8 cellular contexts compared by ENCODE assay signal in the genomic region with DNA sequence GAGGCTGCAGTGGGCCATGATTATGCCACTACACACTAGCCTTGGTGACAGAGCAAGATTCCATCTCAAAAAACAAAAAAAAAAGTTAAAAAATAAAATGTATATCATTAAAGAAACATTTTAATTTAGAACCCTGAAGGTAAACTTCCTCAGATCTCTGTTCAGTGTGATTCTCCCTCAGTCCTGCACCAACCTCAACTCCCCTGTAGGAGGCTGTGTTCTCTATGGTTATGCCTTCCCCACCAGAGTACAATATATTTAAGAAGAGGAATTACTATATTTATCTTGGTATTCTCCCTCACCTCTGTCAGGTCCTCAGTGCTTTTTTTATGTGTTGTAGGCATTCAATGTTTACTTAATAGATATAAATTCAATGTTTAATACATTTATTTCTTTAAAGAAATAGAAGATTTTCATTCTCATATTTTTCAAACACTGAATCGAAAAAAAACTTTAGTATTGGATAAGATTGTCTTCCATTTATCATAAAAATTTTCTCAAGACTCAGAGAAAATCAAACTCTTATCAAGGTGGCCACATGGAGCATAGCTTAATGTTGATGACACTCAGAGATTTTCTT. TPM values are rescaled to one million over a fixed set of nuclear protein-coding genes. Genes with fewer than 3 reads are reported as not detected.
DNase-seq lines count a peak whose midpoint lies in the region; ATAC-seq and TF ChIP-seq lines count a peak whose summit lies in the region.

No MANE protein-coding gene starts in this region.

- H3K27me3 ChIP-seq in GM06990 (replicated peaks; ENCODE audit: control insufficient read depth, insufficient read depth, low read length) (no peaks in the 10 kb centered on the region), kidney epithelial cell (ENCODE audit: control insufficient read depth, insufficient read depth, low read length) (no peaks in the 10 kb centered on the region), upper lobe of right lung (no peaks in the 10 kb centered on the region)

- H3K36me3 ChIP-seq in GM06990 (ENCODE audit: control insufficient read depth, insufficient read depth, low read length) (no peaks in the 10 kb centered on the region), kidney epithelial cell (ENCODE audit: control insufficient read depth, insufficient read depth, low read length) (no peaks in the 10 kb centered on the region), upper lobe of right lung (no peaks in the 10 kb centered on the region)

- no peak for DNase-seq in GM06990 (ENCODE audit: extremely low read depth, insufficient read length)
- peak; percentile 65 for DNase-seq in NOMO-1 treated with DMSO at 0.1 percent for 48 hours (lab: John Stamatoyannopoulos, UW; ENCODE audit: unreplicated experiment)
- no peak for DNase-seq in activated naive CD8-positive, alpha-beta T cell treated with anti-CD3 and anti-CD28 coated beads, Interleukin-2, amount 10 ng/mL, durations not matched to agents 7 days and 5 days
- no peak for DNase-seq in kidney epithelial cell (ENCODE audit: low read depth)
- no peak for DNase-seq in upper lobe of right lung

- H3K4me3 ChIP-seq in GM06990 (replicated peaks; ENCODE audit: low read depth, low read length) (no peak overlapping the region), kidney epithelial cell (ENCODE audit: low read depth, low read length) (no peak overlapping the region), upper lobe of right lung (no peak overlapping the region)

- no peaks in the 10 kb centered on the region for H3K9me3 Mint-ChIP-seq in activated naive CD8-positive, alpha-beta T cell treated with anti-CD3 and anti-CD28 coated beads, Interleukin-2, amount 10 ng/mL, durations not matched to agents 7 days and 5 days

- POLR2A ChIA-PET in activated naive CD8-positive, alpha-beta T cell treated with anti-CD3 and anti-CD28 coated beads, Interleukin-2, amount 10 ng/mL, durations not matched to agents 7 days and 5 days (lab: Charles Lee), result no interaction called here

- peak; percentile 49 for TF ChIP-seq CTCF in 22Rv1 (IDR thresholded peaks at IDR 0.05)
- peak; percentile 76 for TF ChIP-seq CTCF in GM06990 (IDR thresholded peaks at IDR 0.05; ENCODE audit: insufficient read depth, low read length, poor library complexity, severe bottlenecking)
- peak; percentile 60 for TF ChIP-seq CTCF in kidney epithelial cell (IDR thresholded peaks at IDR 0.05; ENCODE audit: insufficient read depth, low read length, poor library complexity, severe bottlenecking)
- TF ChIP-seq CTCF in upper lobe of right lung (IDR thresholded peaks at IDR 0.05), result peak; percentile 74

- intact Hi-C loops in upper lobe of right lung (cut with DNase I), result loop anchor here (10.0 kb wide), 1 partner anchor 55 kb away; no protein-coding TSS in a partner anchor

- H3K4me1 ChIP-seq in upper lobe of right lung, result no peaks in the 10 kb centered on the region

- H3K27ac ChIP-seq in 22Rv1 (no peak overlapping the region), upper lobe of right lung (no peak overlapping the region)

- H3K27ac Mint-ChIP-seq in activated naive CD8-positive, alpha-beta T cell treated with anti-CD3 and anti-CD28 coated beads, Interleukin-2, amount 10 ng/mL, durations not matched to agents 7 days and 5 days, result no peak overlapping the region

- H3K36me3 Mint-ChIP-seq in activated naive CD8-positive, alpha-beta T cell treated with anti-CD3 and anti-CD28 coated beads, Interleukin-2, amount 10 ng/mL, durations not matched to agents 7 days and 5 days, result peaks cover 5% of the 10 kb centered on the region

- peak; percentile 45 for ATAC-seq in HG02840 (IDR thresholded peaks at IDR 0.05; ENCODE audit: low FRiP score, unreplicated experiment)
- peak; percentile 50 for ATAC-seq in activated naive CD8-positive, alpha-beta T cell treated with anti-CD3 and anti-CD28 coated beads, Interleukin-2, amount 10 ng/mL, durations not matched to agents 7 days and 5 days (ENCODE audit: low read depth)
- peak; percentile 45 for ATAC-seq in upper lobe of right lung
- ATAC-seq in HG03097 (IDR thresholded peaks at IDR 0.05; ENCODE audit: low FRiP score, unreplicated experiment), result no peak

- no peaks in the 10 kb centered on the region for H3K9me3 ChIP-seq in upper lobe of right lung

- H3K27me3 Mint-ChIP-seq in activated naive CD8-positive, alpha-beta T cell treated with anti-CD3 and anti-CD28 coated beads, Interleukin-2, amount 10 ng/mL, durations not matched to agents 7 days and 5 days, result no peaks in the 10 kb centered on the region

- H3K4me1 Mint-ChIP-seq in activated naive CD8-positive, alpha-beta T cell treated with anti-CD3 and anti-CD28 coated beads, Interleukin-2, amount 10 ng/mL, durations not matched to agents 7 days and 5 days, result peaks cover 7% of the 10 kb centered on the region

- H3K4me3 Mint-ChIP-seq in activated naive CD8-positive, alpha-beta T cell treated with anti-CD3 and anti-CD28 coated beads, Interleukin-2, amount 10 ng/mL, durations not matched to agents 7 days and 5 days, result no peak overlapping the region

RNA-seq across cellular contexts. Expression of a gene that starts 4.8 kb away (rescaled TPM):
- total RNA-seq in activated naive CD8-positive, alpha-beta T cell treated with anti-CD3 and anti-CD28 coated beads, Interleukin-2, amount 10 ng/mL, durations not matched to agents 7 days and 5 days, result 10 to 100 TPM; 12.8 to 13.9 TPM
- 8.9 and 19.0 TPM in 2 replicates for total RNA-seq in kidney epithelial cell
- total RNA-seq in upper lobe of right lung, result 22.3 TPM
